ENCODE assay signal across 20 cellular contexts in genomic region chr17:67549787-67550186, GRCh38.
DNase-seq lines count a peak whose midpoint lies in the region; ATAC-seq and TF ChIP-seq lines count a peak whose summit lies in the region.
"Had no signal": no experiment of that assay in that cellular context is flagged by ENCODE, and none has a peak within 500 bp of the region (broad histone marks: within the 10 kb centered on the region; RNA-seq: fewer than 3 reads in every experiment).

No MANE protein-coding gene starts in this region.

- H3F3A ChIP-seq in PC-9 (ENCODE audit: insufficient read depth, low read depth), result no peaks in the 10 kb centered on the region

- no peaks in the 10 kb centered on the region for H3K9me2 ChIP-seq in PC-9 (ENCODE audit: insufficient read depth)

- H3K27me3 Mint-ChIP-seq in activated T-cell treated with anti-CD3 and anti-CD28 coated beads, Interleukin-2, amount 50 U/mL, for 72 hours (ENCODE audit: low read depth), result no peaks in the 10 kb centered on the region
- no peaks in the 10 kb centered on the region for H3K27me3 Mint-ChIP-seq in activated T-cell treated with anti-CD3 and anti-CD28 coated beads, Interleukin-2, amount 50 U/mL, for 4 hours (ENCODE audit: low read depth)
- no peaks in the 10 kb centered on the region for H3K27me3 Mint-ChIP-seq in activated naive CD8-positive, alpha-beta T cell treated with anti-CD3 and anti-CD28 coated beads, Interleukin-2, amount 50 U/mL, for 24 hours
- H3K27me3 Mint-ChIP-seq in immature natural killer cell (ENCODE audit: low read depth in 3 of 3) (peaks cover 0 to 5% (median 0%) of the 10 kb centered on the region in 3 donors), osteocyte (ENCODE audit: unreplicated experiment) (no peaks in the 10 kb centered on the region)
- H3K27me3 Mint-ChIP-seq: activated CD4-positive, alpha-beta memory T cell treated with anti-CD3 and anti-CD28 coated beads for 36 hours; activated naive CD4-positive, alpha-beta T cell treated with anti-CD3 and anti-CD28 coated beads, Interleukin-2, amount 50 U/mL, for 24 hours had no signal

- TF ChIP-seq CTCF in osteocyte (IDR thresholded peaks at IDR 0.05), result no peak
- TF ChIP-seq CTCF in PC-9 (conservative IDR thresholded peaks at IDR 0.05), result no peak

- H3K9me3 Mint-ChIP-seq in activated T-cell treated with anti-CD3 and anti-CD28 coated beads, Interleukin-2, amount 50 U/mL, for 72 hours, result no peaks in the 10 kb centered on the region
- no peaks in the 10 kb centered on the region for H3K9me3 Mint-ChIP-seq in activated T-cell treated with anti-CD3 and anti-CD28 coated beads, Interleukin-2, amount 50 U/mL, for 4 hours
- no peaks in the 10 kb centered on the region for H3K9me3 Mint-ChIP-seq in activated naive CD8-positive, alpha-beta T cell treated with anti-CD3 and anti-CD28 coated beads, Interleukin-2, amount 50 U/mL, for 24 hours
- H3K9me3 Mint-ChIP-seq in immature natural killer cell, result no peaks in the 10 kb centered on the region
- no peaks in the 10 kb centered on the region for H3K9me3 Mint-ChIP-seq in osteocyte (ENCODE audit: unreplicated experiment)
- H3K9me3 Mint-ChIP-seq: activated CD4-positive, alpha-beta memory T cell treated with anti-CD3 and anti-CD28 coated beads for 36 hours; activated naive CD4-positive, alpha-beta T cell treated with anti-CD3 and anti-CD28 coated beads, Interleukin-2, amount 50 U/mL, for 24 hours; T-helper 2 cell treated with Interferon-gamma antibody and Interleukin-4, amounts not matched to agents 5 μg/mL and 100 μg/mL, for 36 hours had no signal

- no peak for DNase-seq in activated T-cell treated with anti-CD3 and anti-CD28 coated beads, Interleukin-2, amount 50 U/mL, for 72 hours
- DNase-seq in activated T-cell treated with anti-CD3 and anti-CD28 coated beads, Interleukin-2, amount 50 U/mL, for 4 hours, result no peak
- no peak for DNase-seq in activated naive CD8-positive, alpha-beta T cell treated with anti-CD3 and anti-CD28 coated beads, Interleukin-2, amount 50 U/mL, for 24 hours
- DNase-seq in immature natural killer cell (no peak), osteocyte (ENCODE audit: extremely low spot score, unreplicated experiment) (no peak), PC-9 (no peak)
- DNase-seq: activated CD4-positive, alpha-beta memory T cell treated with anti-CD3 and anti-CD28 coated beads for 36 hours; hippocampal formation; NCI-H1092 treated with DMSO at 0.1 percent for 48 hours; NK-92 treated with Interleukin-12 subunit alpha and Interleukin-12 subunit beta, amount 100 ng/mL, for 24 hours; SK-N-SH; stimulated activated CD4-positive, alpha-beta T cell treated with anti-CD3 and anti-CD28 coated beads, Interleukin-4, amount 100 ng/mL, for 24 hours had no signal

- H3K9me3 ChIP-seq in skeletal muscle tissue (ENCODE audit: control insufficient read depth in 3 of 3, low read length in 3 of 3), result no peaks in the 10 kb centered on the region
- H3K9me3 ChIP-seq in PC-9 (ENCODE audit: insufficient read depth, low read depth), result no peaks in the 10 kb centered on the region
- H3K9me3 ChIP-seq: BLaER1, Peyer's patch, uterus had no signal

- no peak overlapping the region for H3K4me2 ChIP-seq in PC-9
- H3K4me2 ChIP-seq: BLaER1, SK-N-SH had no signal

- CTCF ChIA-PET in PC-9 (lab: Charles Lee), result no interaction called here

- H4K20me1 ChIP-seq in PC-9 (ENCODE audit: insufficient read depth), result no peaks in the 10 kb centered on the region

- H3K36me3 Mint-ChIP-seq in activated T-cell treated with anti-CD3 and anti-CD28 coated beads, Interleukin-2, amount 50 U/mL, for 72 hours (ENCODE audit: insufficient read depth in 2 of 2), result no peaks in the 10 kb centered on the region
- peaks cover 19% of the 10 kb centered on the region for H3K36me3 Mint-ChIP-seq in activated T-cell treated with anti-CD3 and anti-CD28 coated beads, Interleukin-2, amount 50 U/mL, for 4 hours (ENCODE audit: insufficient read depth)
- H3K36me3 Mint-ChIP-seq in activated naive CD8-positive, alpha-beta T cell treated with anti-CD3 and anti-CD28 coated beads, Interleukin-2, amount 50 U/mL, for 24 hours (ENCODE audit: low read depth), result peaks cover 10% of the 10 kb centered on the region
- H3K36me3 Mint-ChIP-seq in immature natural killer cell (peaks cover 0 to 7% (median 4%) of the 10 kb centered on the region in 3 donors), osteocyte (ENCODE audit: unreplicated experiment) (peaks cover 2% of the 10 kb centered on the region)

- H3K27ac Mint-ChIP-seq in activated T-cell treated with anti-CD3 and anti-CD28 coated beads, Interleukin-2, amount 50 U/mL, for 72 hours, result peak overlapping the region; percentile 29
- H3K27ac Mint-ChIP-seq in activated naive CD8-positive, alpha-beta T cell treated with anti-CD3 and anti-CD28 coated beads, Interleukin-2, amount 50 U/mL, for 24 hours, result peak overlapping the region; percentile 22
- H3K27ac Mint-ChIP-seq in immature natural killer cell (peak overlapping the region; percentile 27 to 80 (median 54)), osteocyte (ENCODE audit: unreplicated experiment) (no peak overlapping the region)
- H3K27ac Mint-ChIP-seq: activated CD4-positive, alpha-beta memory T cell treated with anti-CD3 and anti-CD28 coated beads for 36 hours; T-helper 2 cell treated with Interferon-gamma antibody and Interleukin-4, amounts not matched to agents 5 μg/mL and 100 μg/mL, for 36 hours had no signal

- H2AFZ ChIP-seq in PC-9, result no peak overlapping the region

- no peak overlapping the region for H3K4me3 ChIP-seq in skeletal muscle tissue (ENCODE audit: low read length in 3 of 3)
- no peak overlapping the region for H3K4me3 ChIP-seq in PC-9
- H3K4me3 ChIP-seq: BLaER1, Peyer's patch, uterus had no signal

- no peak for ATAC-seq in activated T-cell treated with anti-CD3 and anti-CD28 coated beads, Interleukin-2, amount 50 U/mL, for 72 hours (replicated peaks in 1 of 2)
- ATAC-seq in activated T-cell treated with anti-CD3 and anti-CD28 coated beads, Interleukin-2, amount 50 U/mL, for 4 hours, result no peak
- ATAC-seq in activated naive CD8-positive, alpha-beta T cell treated with anti-CD3 and anti-CD28 coated beads, Interleukin-2, amount 50 U/mL, for 24 hours, result no peak
- ATAC-seq in esophagus mucosa, result no peak
- ATAC-seq: HCT116 had no signal

- no TSS peak for BruUV-seq in PC-9 (replicated peaks; lab: Mats Ljungman, UMichigan)

- no peak overlapping the region for H3K4me3 Mint-ChIP-seq in activated T-cell treated with anti-CD3 and anti-CD28 coated beads, Interleukin-2, amount 50 U/mL, for 72 hours
- no peak overlapping the region for H3K4me3 Mint-ChIP-seq in activated T-cell treated with anti-CD3 and anti-CD28 coated beads, Interleukin-2, amount 50 U/mL, for 4 hours
- H3K4me3 Mint-ChIP-seq in activated naive CD8-positive, alpha-beta T cell treated with anti-CD3 and anti-CD28 coated beads, Interleukin-2, amount 50 U/mL, for 24 hours, result no peak overlapping the region
- H3K4me3 Mint-ChIP-seq in immature natural killer cell (peak overlapping the region in 2 of 5 donors; percentile 15 to 38), osteocyte (ENCODE audit: unreplicated experiment) (no peak overlapping the region)
- H3K4me3 Mint-ChIP-seq: activated CD4-positive, alpha-beta memory T cell treated with anti-CD3 and anti-CD28 coated beads for 36 hours; activated naive CD4-positive, alpha-beta T cell treated with anti-CD3 and anti-CD28 coated beads, Interleukin-2, amount 50 U/mL, for 24 hours; T-helper 2 cell treated with Interferon-gamma antibody and Interleukin-4, amounts not matched to agents 5 μg/mL and 100 μg/mL, for 36 hours had no signal

- peaks cover 13% of the 10 kb centered on the region for H3K4me1 Mint-ChIP-seq in activated T-cell treated with anti-CD3 and anti-CD28 coated beads, Interleukin-2, amount 50 U/mL, for 72 hours (ENCODE audit: low read depth)
- H3K4me1 Mint-ChIP-seq in activated T-cell treated with anti-CD3 and anti-CD28 coated beads, Interleukin-2, amount 50 U/mL, for 4 hours (ENCODE audit: low read depth), result peaks cover 10% of the 10 kb centered on the region
- peaks cover 25% of the 10 kb centered on the region for H3K4me1 Mint-ChIP-seq in activated naive CD8-positive, alpha-beta T cell treated with anti-CD3 and anti-CD28 coated beads, Interleukin-2, amount 50 U/mL, for 24 hours
- H3K4me1 Mint-ChIP-seq in immature natural killer cell (peaks cover 41 to 62% of the 10 kb centered on the region in 2 donors), osteocyte (ENCODE audit: unreplicated experiment) (peaks cover 3% of the 10 kb centered on the region)

- POLR2A ChIA-PET in PC-9 (lab: Charles Lee; ENCODE audit: unreplicated experiment), result no interaction called here

- intact Hi-C loops in PC-9 (cut with micrococcal nuclease; ENCODE audit: unreplicated experiment), result no loop called here

- peaks cover 5 to 10% (median 6%) of the 10 kb centered on the region in 3 donors for H3K4me1 ChIP-seq in skeletal muscle tissue (ENCODE audit: control insufficient read depth in 3 of 3, insufficient read depth in 3 of 3, low read length in 3 of 3)
- no peaks in the 10 kb centered on the region for H3K4me1 ChIP-seq in PC-9 (replicated peaks; ENCODE audit: insufficient read depth)
- H3K4me1 ChIP-seq: uterus had no signal

- H3K79me2 ChIP-seq in PC-9 (ENCODE audit: low read depth), result no peaks in the 10 kb centered on the region

- peak overlapping the region; percentile 3 for H3K27ac ChIP-seq in skeletal muscle tissue (ENCODE audit: low read depth, low read length)
- H3K27ac ChIP-seq in PC-9, result no peak overlapping the region
- H3K27ac ChIP-seq: BLaER1, Peyer's patch had no signal

- H3K27me3 ChIP-seq in skeletal muscle tissue (ENCODE audit: control insufficient read depth in 3 of 3, insufficient read depth in 3 of 3, low read length in 3 of 3), result no peaks in the 10 kb centered on the region
- no peaks in the 10 kb centered on the region for H3K27me3 ChIP-seq in PC-9 (ENCODE audit: insufficient read depth, low read depth)
- H3K27me3 ChIP-seq: BLaER1, Peyer's patch, uterus had no signal

- H3K36me3 ChIP-seq in skeletal muscle tissue (ENCODE audit: control insufficient read depth in 3 of 3, insufficient read depth in 3 of 3, low read length in 3 of 3), result no peaks in the 10 kb centered on the region
- no peaks in the 10 kb centered on the region for H3K36me3 ChIP-seq in PC-9 (ENCODE audit: low read depth)
- H3K36me3 ChIP-seq: Peyer's patch, uterus had no signal

- no peak overlapping the region for H3K9ac ChIP-seq in skeletal muscle tissue (ENCODE audit: low read depth in 1 of 3, low read length in 3 of 3)
- H3K9ac ChIP-seq: BLaER1, SK-N-SH had no signal
